Comparison of ENCODE assay signal across 1 cellular context in genomic region chr9:121220996-121221671, GRCh38.
TF ChIP-seq lines count a peak whose summit lies in the region.

No MANE protein-coding gene starts in this region.

TF ChIP-seq in GM23338, 12 proteins besides CTCF, POLR2A, EP300 and RAD21 (continued from another document):
- TF ChIP-seq, protein P1, sequence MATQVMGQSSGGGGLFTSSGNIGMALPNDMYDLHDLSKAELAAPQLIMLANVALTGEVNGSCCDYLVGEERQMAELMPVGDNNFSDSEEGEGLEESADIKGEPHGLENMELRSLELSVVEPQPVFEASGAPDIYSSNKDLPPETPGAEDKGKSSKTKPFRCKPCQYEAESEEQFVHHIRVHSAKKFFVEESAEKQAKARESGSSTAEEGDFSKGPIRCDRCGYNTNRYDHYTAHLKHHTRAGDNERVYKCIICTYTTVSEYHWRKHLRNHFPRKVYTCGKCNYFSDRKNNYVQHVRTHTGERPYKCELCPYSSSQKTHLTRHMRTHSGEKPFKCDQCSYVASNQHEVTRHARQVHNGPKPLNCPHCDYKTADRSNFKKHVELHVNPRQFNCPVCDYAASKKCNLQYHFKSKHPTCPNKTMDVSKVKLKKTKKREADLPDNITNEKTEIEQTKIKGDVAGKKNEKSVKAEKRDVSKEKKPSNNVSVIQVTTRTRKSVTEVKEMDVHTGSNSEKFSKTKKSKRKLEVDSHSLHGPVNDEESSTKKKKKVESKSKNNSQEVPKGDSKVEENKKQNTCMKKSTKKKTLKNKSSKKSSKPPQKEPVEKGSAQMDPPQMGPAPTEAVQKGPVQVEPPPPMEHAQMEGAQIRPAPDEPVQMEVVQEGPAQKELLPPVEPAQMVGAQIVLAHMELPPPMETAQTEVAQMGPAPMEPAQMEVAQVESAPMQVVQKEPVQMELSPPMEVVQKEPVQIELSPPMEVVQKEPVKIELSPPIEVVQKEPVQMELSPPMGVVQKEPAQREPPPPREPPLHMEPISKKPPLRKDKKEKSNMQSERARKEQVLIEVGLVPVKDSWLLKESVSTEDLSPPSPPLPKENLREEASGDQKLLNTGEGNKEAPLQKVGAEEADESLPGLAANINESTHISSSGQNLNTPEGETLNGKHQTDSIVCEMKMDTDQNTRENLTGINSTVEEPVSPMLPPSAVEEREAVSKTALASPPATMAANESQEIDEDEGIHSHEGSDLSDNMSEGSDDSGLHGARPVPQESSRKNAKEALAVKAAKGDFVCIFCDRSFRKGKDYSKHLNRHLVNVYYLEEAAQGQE (IDR thresholded peaks at IDR 0.05; ENCODE audit: unreplicated experiment): no peak
- TF ChIP-seq POLR2AphosphoS5 (IDR thresholded peaks at IDR 0.05; ENCODE audit: low read depth): no peak
- no peak for TF ChIP-seq STAT1 (IDR thresholded peaks at IDR 0.05; ENCODE audit: unreplicated experiment)
- no peak for TF ChIP-seq ZNF331 (CRISPR knock-in tag; IDR thresholded peaks at IDR 0.05; ENCODE audit: low read depth)
- no peak for TF ChIP-seq EZH2 (IDR thresholded peaks at IDR 0.05; ENCODE audit: low read depth, unreplicated experiment)
- TF ChIP-seq ZNF462 (CRISPR knock-in tag; IDR thresholded peaks at IDR 0.05): no peak; the same call in 1 of the 2 replicates
- TF ChIP-seq JUNB (IDR thresholded peaks at IDR 0.05; ENCODE audit: unreplicated experiment): no peak
- no peak for TF ChIP-seq NANOG (IDR thresholded peaks at IDR 0.05; ENCODE audit: borderline replicate concordance)
- TF ChIP-seq CREB1 (CRISPR knock-in tag; IDR thresholded peaks at IDR 0.05; ENCODE audit: low read depth): peak; percentile 43
